8 cellular contexts compared by ENCODE assay signal in genomic region chr16:75789237-75789636, GRCh38.
A peak's percentile ranks its signal among the peaks of the same experiment; 100 is the strongest.
DNase-seq lines count a peak whose midpoint lies in the region; ATAC-seq and TF ChIP-seq lines count a peak whose summit lies in the region.

No MANE protein-coding gene starts in this region.

- H3K4me1 Mint-ChIP-seq in chondrocyte (ENCODE audit: low read depth), result no peaks in the 10 kb centered on the region

- H3K27me3 Mint-ChIP-seq in chondrocyte (ENCODE audit: low read depth), result peaks cover 26% of the 10 kb centered on the region

- peak; percentile 75 for ATAC-seq in GM19452 (IDR thresholded peaks at IDR 0.05; ENCODE audit: unreplicated experiment)
- peak; percentile 62 for ATAC-seq in HG03571 (IDR thresholded peaks at IDR 0.05; ENCODE audit: unreplicated experiment)

- no peaks in the 10 kb centered on the region for H3K9me3 Mint-ChIP-seq in chondrocyte (ENCODE audit: low read depth)

- H3K27ac Mint-ChIP-seq in chondrocyte (ENCODE audit: unreplicated experiment), result no peak overlapping the region

- H3K36me3 Mint-ChIP-seq in chondrocyte (ENCODE audit: low read depth), result no peaks in the 10 kb centered on the region

- DNase-seq in Daoy (ENCODE audit: low read depth), result peak; percentile 27
- peak; percentile 66 for DNase-seq in NOMO-1 treated with DMSO at 0.1 percent for 48 hours (lab: John Stamatoyannopoulos, UW; ENCODE audit: unreplicated experiment)
- no peak for DNase-seq in chondrocyte (ENCODE audit: low spot score)
- DNase-seq in medulla oblongata (ENCODE audit: extremely low spot score), result peak; percentile 85
- no peak for DNase-seq in cortex of kidney (lab: John Stamatoyannopoulos, UW)
- DNase-seq in UCSD-AML1 (lab: John Stamatoyannopoulos, UW; ENCODE audit: unreplicated experiment), result no peak

- no peak overlapping the region for H3K4me3 Mint-ChIP-seq in chondrocyte (ENCODE audit: unreplicated experiment)

- peak; percentile 90 for TF ChIP-seq CTCF in chondrocyte (IDR thresholded peaks at IDR 0.05)

Comparison
In these comparisons a context has a peak if more than half of its experiments do, and no peak if none do; other contexts are left out.
1. DNase-seq: peak in Daoy (single experiment), NOMO-1 treated with DMSO at 0.1 percent for 48 hours (single experiment) and medulla oblongata (single experiment); none in chondrocyte (single experiment), cortex of kidney (single experiment) and UCSD-AML1 (single experiment).